ENCODE assay signal across 8 cellular contexts in genomic region chr19:34172661-34173144, GRCh38. TPM values are rescaled to one million over a fixed set of nuclear protein-coding genes. Genes with fewer than 3 reads are reported as not detected.
DNase-seq lines count a peak whose midpoint lies in the region; ATAC-seq and TF ChIP-seq lines count a peak whose summit lies in the region.

No MANE protein-coding gene starts in this region.

- no peaks in the 10 kb centered on the region for H3K9me3 ChIP-seq in Peyer's patch
- no peaks in the 10 kb centered on the region for H3K9me3 ChIP-seq in tibial nerve

- peak; percentile 38 for DNase-seq in activated CD4-positive, alpha-beta T cell treated with anti-CD3 and anti-CD28 coated beads, Interleukin-2, amount 50 U/mL, for 48 hours
- no peak for DNase-seq in activated CD4-positive, alpha-beta T cell treated with anti-CD3 and anti-CD28 coated beads for 4 hours
- peak in 2 of 3 donors; percentile 30 to 52 for DNase-seq in Peyer's patch
- DNase-seq in dorsolateral prefrontal cortex = peak in 1 of 10 donors; percentile 14
- DNase-seq in midbrain (lab: John Stamatoyannopoulos, UW) = peak; percentile 56
- DNase-seq in tibial nerve (ENCODE audit: low spot score in 2 of 2) = no peak
- DNase-seq in GDM1 (lab: John Stamatoyannopoulos, UW) = no peak

- peaks cover 0 to 51% (median 15%) of the 10 kb centered on the region in 4 donors for H3K4me1 ChIP-seq in Peyer's patch
- H3K4me1 ChIP-seq in tibial nerve = peaks cover 3 to 54% (median 43%) of the 10 kb centered on the region in 4 donors

- 0 to 1% methylated on average over 10 to 29 of the region's 55 CpGs for WGBS in tibial nerve, 2 donors

- H3K27me3 ChIP-seq in Peyer's patch (no peaks in the 10 kb centered on the region), dorsolateral prefrontal cortex (no peaks in the 10 kb centered on the region), tibial nerve (no peaks in the 10 kb centered on the region)

- ATAC-seq in HG02852 (IDR thresholded peaks at IDR 0.05; ENCODE audit: unreplicated experiment) = peak; percentile 27

- no peaks in the 10 kb centered on the region for H3K36me3 ChIP-seq in Peyer's patch
- H3K36me3 ChIP-seq in tibial nerve = no peaks in the 10 kb centered on the region

- TF ChIP-seq POLR2A in Peyer's patch (IDR thresholded peaks at IDR 0.05) = no peak
- TF ChIP-seq POLR2A in tibial nerve (IDR thresholded peaks at IDR 0.05) = no peak

- intact Hi-C loops in dorsolateral prefrontal cortex (cut with DNase I) = loop anchor here (2.0 to 5.0 kb wide), 3 partner anchors 60 to 185 kb away; no protein-coding TSS in a partner anchor

- H3K4me3 ChIP-seq in Peyer's patch (peak overlapping the region; percentile 85 to 99 (median 90)), dorsolateral prefrontal cortex (peak overlapping the region; percentile 74 to 99 (median 94)), tibial nerve (peak overlapping the region; percentile 79 to 96 (median 80))

- no peak for TF ChIP-seq EP300 in tibial nerve (IDR thresholded peaks at IDR 0.05)

- TF ChIP-seq CTCF in Peyer's patch (IDR thresholded peaks at IDR 0.05) (no peak), dorsolateral prefrontal cortex (IDR thresholded peaks at IDR 0.05 in 54 of 56, conservative IDR thresholded peaks at IDR 0.05 in 2 of 56; ENCODE audit: low read depth in 1 of 56, partially characterized antibody in 56 of 56) (peak in 1 of 56 donors; percentile 7), tibial nerve (IDR thresholded peaks at IDR 0.05) (no peak)

- H3K27ac ChIP-seq in Peyer's patch (peak overlapping the region; percentile 96 to 99 (median 99)), dorsolateral prefrontal cortex (peak overlapping the region; percentile 91 to 100 (median 99)), tibial nerve (peak overlapping the region; percentile 98 to 99 (median 99))

RNA-seq across cellular contexts. Expression of gene LSM14A, which starts 0.4 kb away (rescaled TPM):
- total RNA-seq in Peyer's patch = 100 to 1,000 TPM in 3 of 4 donors, 10 to 100 TPM in 1; 88.2 to 152 (median 127) TPM
- total RNA-seq in dorsolateral prefrontal cortex = 100 to 1,000 TPM in 3 of 120 experiments, 10 to 100 TPM in 117; 52.9 to 108 (median 72.5) TPM
- 100 to 1,000 TPM in 1 of 4 donors, 10 to 100 TPM in 3; 68.4 to 117 (median 98.1) TPM for total RNA-seq in tibial nerve

Comparison
In these comparisons a context has a peak if more than half of its experiments do, and no peak if none do; other contexts are left out.
1. DNase-seq: peak in activated CD4-positive, alpha-beta T cell treated with anti-CD3 and anti-CD28 coated beads, Interleukin-2, amount 50 U/mL, for 48 hours (2 of 2), Peyer's patch (2 of 3) and midbrain (single experiment); none in activated CD4-positive, alpha-beta T cell treated with anti-CD3 and anti-CD28 coated beads for 4 hours (0 of 2), tibial nerve (0 of 2) and GDM1 (single experiment).
2. Peak in every context shown above with its lines, with median percentiles within 50 percentile points of each other: H3K27ac ChIP-seq and H3K4me3 ChIP-seq.